19 cellular contexts compared by ENCODE assay signal in genomic region chr14:95321693-95322455, GRCh38. TPM values are rescaled to one million over a fixed set of nuclear protein-coding genes. Genes with fewer than 3 reads are reported as not detected.
DNase-seq lines count a peak whose midpoint lies in the region; ATAC-seq and TF ChIP-seq lines count a peak whose summit lies in the region.
"Had no signal": no experiment of that assay in that cellular context is flagged by ENCODE, and none has a peak within 500 bp of the region (broad histone marks: within the 10 kb centered on the region; RNA-seq: fewer than 3 reads in every experiment).

No MANE protein-coding gene starts in this region.

- no peaks in the 10 kb centered on the region for H3K36me3 ChIP-seq in CD4-positive, alpha-beta memory T cell (ENCODE audit: insufficient read depth, low read length)
- H3K36me3 ChIP-seq: SJCRH30 had no signal

- ATAC-seq in left colon (peak; percentile 19), GM19328 (IDR thresholded peaks at IDR 0.05; ENCODE audit: unreplicated experiment) (no peak)
- ATAC-seq: activated naive CD4-positive, alpha-beta T cell treated with anti-CD3 and anti-CD28 coated beads, Interleukin-2, amount 50 U/mL, for 72 hours; activated T-cell treated with anti-CD3 and anti-CD28 coated beads, Interleukin-2, amount 50 U/mL, for 72 hours; GM23338; PC-3; stimulated activated memory B cell treated with anti-CD40 and anti-IgM and Interleukin-4, amounts not matched to agents 10 μg/mL and 1 μg/mL and 100 μg/mL, for 72 hours had no signal

- no peaks in the 10 kb centered on the region for H3K36me3 Mint-ChIP-seq in CD4-positive, alpha-beta memory T cell
- no peaks in the 10 kb centered on the region for H3K36me3 Mint-ChIP-seq in activated T-helper 1 cell treated with anti-CD3 and anti-CD28 coated beads, Interleukin-12 subunit alpha, Interleukin-12 subunit beta, Interleukin-2, Interleukin-4 antibody, amounts not matched to agents 30 ng/mL and 10 ng/mL and 1 ng/mL, durations not matched to agents 14 hours and 24 hours and 36 hours (ENCODE audit: low read depth)
- H3K36me3 Mint-ChIP-seq: activated naive CD4-positive, alpha-beta T cell treated with anti-CD3 and anti-CD28 coated beads, Interleukin-2, amount 50 U/mL, for 72 hours; stimulated activated memory B cell treated with anti-CD40 and anti-IgM and Interleukin-4, amounts not matched to agents 10 μg/mL and 1 μg/mL and 100 μg/mL, for 72 hours had no signal

- H3K4me1 ChIP-seq in CD4-positive, alpha-beta memory T cell (ENCODE audit: insufficient read depth, low read length) = peaks cover 11% of the 10 kb centered on the region

- H3K27me3 Mint-ChIP-seq in CD4-positive, alpha-beta memory T cell = peaks cover 4 to 30% of the 10 kb centered on the region in 2 donors
- H3K27me3 Mint-ChIP-seq in activated T-helper 1 cell treated with anti-CD3 and anti-CD28 coated beads, Interleukin-12 subunit alpha, Interleukin-12 subunit beta, Interleukin-2, Interleukin-4 antibody, amounts not matched to agents 30 ng/mL and 10 ng/mL and 1 ng/mL, durations not matched to agents 14 hours and 24 hours and 36 hours (ENCODE audit: insufficient read depth) = peaks cover 40% of the 10 kb centered on the region
- H3K27me3 Mint-ChIP-seq: stimulated activated memory B cell treated with anti-CD40 and anti-IgM and Interleukin-4, amounts not matched to agents 10 μg/mL and 1 μg/mL and 100 μg/mL, for 72 hours had no signal

- peak overlapping the region in 1 of 7 donors; percentile 19 for H3K27ac Mint-ChIP-seq in CD4-positive, alpha-beta memory T cell
- H3K27ac Mint-ChIP-seq in activated T-helper 1 cell treated with anti-CD3 and anti-CD28 coated beads, Interleukin-12 subunit alpha, Interleukin-12 subunit beta, Interleukin-2, Interleukin-4 antibody, amounts not matched to agents 30 ng/mL and 10 ng/mL and 1 ng/mL, durations not matched to agents 14 hours and 24 hours and 36 hours = no peak overlapping the region
- H3K27ac Mint-ChIP-seq: activated naive CD4-positive, alpha-beta T cell treated with anti-CD3 and anti-CD28 coated beads, Interleukin-2, amount 50 U/mL, for 72 hours; activated T-cell treated with anti-CD3 and anti-CD28 coated beads, Interleukin-2, amount 50 U/mL, for 72 hours; GM23338 had no signal

- POLR2A ChIA-PET in CD4-positive, alpha-beta memory T cell (lab: Charles Lee; ENCODE audit: partially characterized antibody) = no interaction called here
- POLR2A ChIA-PET in HEK293T (lab: Yijun Ruan, JAX) = no interaction called here

- peaks cover 0 to 15% (median 7%) of the 10 kb centered on the region in 4 donors for H3K4me1 Mint-ChIP-seq in CD4-positive, alpha-beta memory T cell
- H3K4me1 Mint-ChIP-seq in activated T-helper 1 cell treated with anti-CD3 and anti-CD28 coated beads, Interleukin-12 subunit alpha, Interleukin-12 subunit beta, Interleukin-2, Interleukin-4 antibody, amounts not matched to agents 30 ng/mL and 10 ng/mL and 1 ng/mL, durations not matched to agents 14 hours and 24 hours and 36 hours (ENCODE audit: low read depth) = no peaks in the 10 kb centered on the region

- H3K27ac ChIP-seq in CD4-positive, alpha-beta memory T cell (ENCODE audit: low read depth, low read length) = no peak overlapping the region
- H3K27ac ChIP-seq: SJCRH30 had no signal

- peaks cover 0 to 2% (median 0%) of the 10 kb centered on the region in 8 donors for H3K9me3 Mint-ChIP-seq in CD4-positive, alpha-beta memory T cell
- H3K9me3 Mint-ChIP-seq in activated T-helper 1 cell treated with anti-CD3 and anti-CD28 coated beads, Interleukin-12 subunit alpha, Interleukin-12 subunit beta, Interleukin-2, Interleukin-4 antibody, amounts not matched to agents 30 ng/mL and 10 ng/mL and 1 ng/mL, durations not matched to agents 14 hours and 24 hours and 36 hours = no peaks in the 10 kb centered on the region
- H3K9me3 Mint-ChIP-seq: activated naive CD4-positive, alpha-beta T cell treated with anti-CD3 and anti-CD28 coated beads, Interleukin-2, amount 50 U/mL, for 72 hours; activated T-cell treated with anti-CD3 and anti-CD28 coated beads, Interleukin-2, amount 50 U/mL, for 72 hours; stimulated activated memory B cell treated with anti-CD40 and anti-IgM and Interleukin-4, amounts not matched to agents 10 μg/mL and 1 μg/mL and 100 μg/mL, for 72 hours had no signal

- intact Hi-C loops in CD4-positive, alpha-beta memory T cell (cut with micrococcal nuclease) = no loop called here
- intact Hi-C loops in activated T-helper 1 cell treated with anti-CD3 and anti-CD28 coated beads, Interleukin-12 subunit alpha, Interleukin-12 subunit beta, Interleukin-2, Interleukin-4 antibody, amounts not matched to agents 30 ng/mL and 10 ng/mL and 1 ng/mL, durations not matched to agents 14 hours and 24 hours and 36 hours (cut with micrococcal nuclease) = no loop called here
- intact Hi-C loops in left colon (cut with DNase I, micrococcal nuclease) = no loop called here
- intact Hi-C loops in posterior vena cava (cut with DNase I) = no loop called here

- no peak for DNase-seq in CD4-positive, alpha-beta memory T cell
- no peak for DNase-seq in activated T-helper 1 cell treated with anti-CD3 and anti-CD28 coated beads, Interleukin-12 subunit alpha, Interleukin-12 subunit beta, Interleukin-2, Interleukin-4 antibody, amounts not matched to agents 30 ng/mL and 10 ng/mL and 1 ng/mL, durations not matched to agents 14 hours and 24 hours and 36 hours (ENCODE audit: low spot score)
- DNase-seq in left colon = no peak
- peak; percentile 5 for DNase-seq in posterior vena cava (ENCODE audit: low spot score)
- no peak for DNase-seq in NCI-H187 treated with DMSO at 0.1 percent for 48 hours (lab: John Stamatoyannopoulos, UW)
- no peak for DNase-seq in NCI-H146 (lab: John Stamatoyannopoulos, UW)
- no peak for DNase-seq in HEK293T (ENCODE audit: extremely low spot score)
- DNase-seq: activated CD4-positive, CD25-positive, alpha-beta regulatory T cell; activated CD8-positive, alpha-beta memory T cell treated with anti-CD3 and anti-CD28 coated beads for 24 hours; activated T-cell treated with anti-CD3 and anti-CD28 coated beads, Interleukin-2, amount 50 U/mL, for 72 hours; kidney glomerular epithelial cell; NCI-H1417; NCI-H2227 treated with DMSO at 0.1 percent for 48 hours; PC-3; SJCRH30 had no signal

- CTCF ChIA-PET in CD4-positive, alpha-beta memory T cell (lab: Charles Lee; ENCODE audit: partially characterized antibody) = no interaction called here
- CTCF ChIA-PET in HEK293T (lab: Yijun Ruan, JAX) = no interaction called here

- no peak overlapping the region for H3K4me3 ChIP-seq in CD4-positive, alpha-beta memory T cell (ENCODE audit: low read length in 2 of 2)
- H3K4me3 ChIP-seq: GM23338, SJCRH30 had no signal

- peak overlapping the region in 7 of 8 donors; percentile 22 to 69 (median 48) for H3K4me3 Mint-ChIP-seq in CD4-positive, alpha-beta memory T cell
- H3K4me3 Mint-ChIP-seq in activated T-helper 1 cell treated with anti-CD3 and anti-CD28 coated beads, Interleukin-12 subunit alpha, Interleukin-12 subunit beta, Interleukin-2, Interleukin-4 antibody, amounts not matched to agents 30 ng/mL and 10 ng/mL and 1 ng/mL, durations not matched to agents 14 hours and 24 hours and 36 hours = peak overlapping the region; percentile 27
- H3K4me3 Mint-ChIP-seq: activated T-cell treated with anti-CD3 and anti-CD28 coated beads, Interleukin-2, amount 50 U/mL, for 72 hours; GM23338; stimulated activated memory B cell treated with anti-CD40 and anti-IgM and Interleukin-4, amounts not matched to agents 10 μg/mL and 1 μg/mL and 100 μg/mL, for 72 hours had no signal

- no peaks in the 10 kb centered on the region for H3K9me3 ChIP-seq in CD4-positive, alpha-beta memory T cell (ENCODE audit: control insufficient read depth in 1 of 2, low read length in 2 of 2)
- H3K9me3 ChIP-seq: SJCRH30 had no signal

- no peaks in the 10 kb centered on the region for H3K27me3 ChIP-seq in CD4-positive, alpha-beta memory T cell (ENCODE audit: insufficient read depth, low read length)
- H3K27me3 ChIP-seq: SJCRH30 had no signal

TF ChIP-seq in HEK293T, 16 proteins besides CTCF, POLR2A, EP300 and RAD21:
- no peak for TF ChIP-seq FOXA1 (IDR thresholded peaks at IDR 0.05)
- no peak for TF ChIP-seq NFRKB (IDR thresholded peaks at IDR 0.05)
- no peak for TF ChIP-seq TARDBP (IDR thresholded peaks at IDR 0.05)
- TF ChIP-seq SUZ12 (IDR thresholded peaks at IDR 0.05) = no peak
- TF ChIP-seq CTBP1 (IDR thresholded peaks at IDR 0.05; ENCODE audit: borderline replicate concordance) = no peak
- no peak for TF ChIP-seq SP1 (IDR thresholded peaks at IDR 0.05)
- TF ChIP-seq ELF4 (IDR thresholded peaks at IDR 0.05) = no peak
- TF ChIP-seq L3MBTL2 (conservative IDR thresholded peaks at IDR 0.05) = no peak
- TF ChIP-seq FOXM1 (IDR thresholded peaks at IDR 0.05; ENCODE audit: borderline replicate concordance) = no peak
- TF ChIP-seq HDGF (IDR thresholded peaks at IDR 0.05; ENCODE audit: borderline replicate concordance) = no peak
- TF ChIP-seq FOXK2 (IDR thresholded peaks at IDR 0.05) = no peak
- no peak for TF ChIP-seq LEF1 (IDR thresholded peaks at IDR 0.05; ENCODE audit: borderline replicate concordance)
- no peak for TF ChIP-seq ARNT (IDR thresholded peaks at IDR 0.05)
- TF ChIP-seq ZNF384 (IDR thresholded peaks at IDR 0.05) = no peak
- TF ChIP-seq, protein P1, sequence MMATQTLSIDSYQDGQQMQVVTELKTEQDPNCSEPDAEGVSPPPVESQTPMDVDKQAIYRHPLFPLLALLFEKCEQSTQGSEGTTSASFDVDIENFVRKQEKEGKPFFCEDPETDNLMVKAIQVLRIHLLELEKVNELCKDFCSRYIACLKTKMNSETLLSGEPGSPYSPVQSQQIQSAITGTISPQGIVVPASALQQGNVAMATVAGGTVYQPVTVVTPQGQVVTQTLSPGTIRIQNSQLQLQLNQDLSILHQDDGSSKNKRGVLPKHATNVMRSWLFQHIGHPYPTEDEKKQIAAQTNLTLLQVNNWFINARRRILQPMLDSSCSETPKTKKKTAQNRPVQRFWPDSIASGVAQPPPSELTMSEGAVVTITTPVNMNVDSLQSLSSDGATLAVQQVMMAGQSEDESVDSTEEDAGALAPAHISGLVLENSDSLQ (IDR thresholded peaks at IDR 0.05) = no peak
- TF ChIP-seq BHLHE40 (IDR thresholded peaks at IDR 0.05; ENCODE audit: borderline replicate concordance) = no peak

RNA-seq across cellular contexts. Expression of gene CLMN, which starts 2.2 kb away (rescaled TPM):
- total RNA-seq in CD4-positive, alpha-beta memory T cell = under 1 TPM; 0.22 to 0.70 TPM
- polyA plus RNA-seq in CD4-positive, alpha-beta memory T cell = under 1 TPM in 1 of 2 donors, not detected in 1; 0.65 TPM
- total RNA-seq in activated T-helper 1 cell treated with anti-CD3 and anti-CD28 coated beads, Interleukin-12 subunit alpha, Interleukin-12 subunit beta, Interleukin-2, Interleukin-4 antibody, amounts not matched to agents 30 ng/mL and 10 ng/mL and 1 ng/mL, durations not matched to agents 14 hours and 24 hours and 36 hours = 0.66 and 0.80 TPM in 2 replicates
- 100 to 1,000 TPM; 125 to 135 TPM for total RNA-seq in left colon
- total RNA-seq in posterior vena cava = 10 to 100 TPM in 1 of 2 donors, 1 to 10 TPM in 1; 9.4 to 11.1 TPM

Comparison
In these comparisons a context has a peak if more than half of its experiments do, and no peak if none do; other contexts are left out.
1. RNA of gene CLMN, which starts 2.2 kb away (total RNA-seq): 125 to 135 TPM in left colon; 9.4 to 11.1 TPM in posterior vena cava, 0.66 to 0.80 TPM in activated T-helper 1 cell treated with anti-CD3 and anti-CD28 coated beads, Interleukin-12 subunit alpha, Interleukin-12 subunit beta, Interleukin-2, Interleukin-4 antibody, amounts not matched to agents 30 ng/mL and 10 ng/mL and 1 ng/mL, durations not matched to agents 14 hours and 24 hours and 36 hours and 0.22 to 0.70 TPM in CD4-positive, alpha-beta memory T cell; every median in the first group is over 10 times any median in the second.